8 cellular contexts compared by ENCODE assay signal in genomic region chr17:6269474-6269873, GRCh38.
A peak's percentile ranks its signal among the peaks of the same experiment; 100 is the strongest.
DNase-seq lines count a peak whose midpoint lies in the region; ATAC-seq and TF ChIP-seq lines count a peak whose summit lies in the region.

No MANE protein-coding gene starts in this region.

- no peaks in the 10 kb centered on the region for H3K36me3 ChIP-seq in HAP-1 (replicated peaks)
- H3K36me3 ChIP-seq in hepatocyte (replicated peaks; ENCODE audit: insufficient read depth, low read depth): no peaks in the 10 kb centered on the region
- H3K36me3 ChIP-seq in stomach: no peaks in the 10 kb centered on the region

- H3K4me1 Mint-ChIP-seq in WTC11: no peaks in the 10 kb centered on the region

- no peak overlapping the region for H2AFZ ChIP-seq in hepatocyte

- TF ChIP-seq POLR2A in stomach (IDR thresholded peaks at IDR 0.05): no peak

- peak; percentile 4 for DNase-seq in AG04450 (ENCODE audit: low read depth, low spot score)
- peak; percentile 4 to 71 for DNase-seq in HAP-1 (ENCODE audit: low spot score in 2 of 2)
- DNase-seq in WTC11 (ENCODE audit: low spot score): peak; percentile 74
- peak; percentile 82 for DNase-seq in hepatocyte (ENCODE audit: low spot score)
- DNase-seq in stomach: no peak
- DNase-seq in NCI-H748 (lab: John Stamatoyannopoulos, UW; ENCODE audit: unreplicated experiment): no peak
- no peak for DNase-seq in activated CD4-positive, CD25-positive, alpha-beta regulatory T cell treated with anti-CD3 and anti-CD28 coated beads, Interleukin-2, amount 50 U/mL, for 72 hours
- no peak for DNase-seq in DMS153 (lab: John Stamatoyannopoulos, UW)

- no peaks in the 10 kb centered on the region; the same call in 1 of the 2 replicates for H3K27me3 Mint-ChIP-seq in WTC11 (ENCODE audit: low read depth)

- TF ChIP-seq EP300 in stomach (IDR thresholded peaks at IDR 0.05): no peak

- 18% methylated on average over 4 of the region's 4 CpGs for WGBS in hepatocyte (ENCODE audit: low lambda C conversion rate, missing lambda C conversion rate)
- WGBS in stomach, 5 donors: 10 to 15% (median 13%) methylated on average over 4 of the region's 4 CpGs

- in situ Hi-C loops in HAP-1 (cut with MboI; ENCODE audit: low sequenced_read_pairs): no loop called here

- intact Hi-C loops in stomach (cut with DNase I; ENCODE audit: low total_unique reads): no loop called here

- H3K27ac ChIP-seq in AG04450 (ENCODE audit: low read depth, low read length): no peak overlapping the region
- H3K27ac ChIP-seq in hepatocyte: no peak overlapping the region
- H3K27ac ChIP-seq in stomach: no peak overlapping the region

- H3K36me3 Mint-ChIP-seq in WTC11: peaks cover 10% of the 10 kb centered on the region

- H3K79me2 ChIP-seq in hepatocyte: no peaks in the 10 kb centered on the region

- no peaks in the 10 kb centered on the region; the same call in 1 of the 2 replicates for H3K9me3 ChIP-seq in AG04450 (ENCODE audit: control insufficient read depth, insufficient read depth, low read length)
- H3K9me3 ChIP-seq in HAP-1: no peaks in the 10 kb centered on the region
- H3K9me3 ChIP-seq in hepatocyte (ENCODE audit: low read depth): no peaks in the 10 kb centered on the region
- H3K9me3 ChIP-seq in stomach: peaks cover 0 to 9% (median 4%) of the 10 kb centered on the region in 4 donors

- no peak overlapping the region for H3K4me2 ChIP-seq in hepatocyte

- H3K9me2 ChIP-seq in hepatocyte (replicated peaks; ENCODE audit: insufficient read depth): no peaks in the 10 kb centered on the region

- peak; percentile 47 for ATAC-seq in WTC11

- no peaks in the 10 kb centered on the region for H3K4me1 ChIP-seq in HAP-1
- no peaks in the 10 kb centered on the region for H3K4me1 ChIP-seq in hepatocyte (ENCODE audit: insufficient read depth)
- no peaks in the 10 kb centered on the region for H3K4me1 ChIP-seq in stomach

- H4K20me1 ChIP-seq in hepatocyte (ENCODE audit: insufficient read depth, poor library complexity, severe bottlenecking): no peaks in the 10 kb centered on the region

- TF ChIP-seq CTCF in AG04450 (IDR thresholded peaks at IDR 0.05; ENCODE audit: low read depth, low read length) (no peak), WTC11 (IDR thresholded peaks at IDR 0.05) (no peak), hepatocyte (IDR thresholded peaks at IDR 0.05; ENCODE audit: poor library complexity) (no peak), stomach (IDR thresholded peaks at IDR 0.05) (no peak)

- H3K27me3 ChIP-seq in AG04450 (ENCODE audit: control insufficient read depth, insufficient read depth, low read length) (no peaks in the 10 kb centered on the region), HAP-1 (ENCODE audit: low read depth) (no peaks in the 10 kb centered on the region), hepatocyte (no peaks in the 10 kb centered on the region), stomach (no peaks in the 10 kb centered on the region)

- peaks cover 28% of the 10 kb centered on the region for H3K9me3 Mint-ChIP-seq in WTC11

- no peak overlapping the region for H3K27ac Mint-ChIP-seq in WTC11

- no peak overlapping the region for H3K4me3 Mint-ChIP-seq in WTC11

- H3K4me3 ChIP-seq in AG04450 (ENCODE audit: low read depth, low read length): no peak overlapping the region
- H3K4me3 ChIP-seq in HAP-1: no peak overlapping the region
- no peak overlapping the region for H3K4me3 ChIP-seq in hepatocyte
- no peak overlapping the region for H3K4me3 ChIP-seq in stomach

- POLR2A ChIA-PET in AG04450 (lab: Yijun Ruan, JAX) (no interaction called here), WTC11 (lab: Charles Lee) (no interaction called here)

- CTCF ChIA-PET in AG04450 (lab: Charles Lee) (interaction anchor here (0.7 kb wide), 1 partner anchor 152 kb away, joined by 3 read pairs; no protein-coding TSS in a partner anchor), WTC11 (lab: Charles Lee) (interaction anchor here (1.0 kb wide), 3 partner anchors 11 to 476 kb away, joined by 5 to 7 read pairs (median 6); no protein-coding TSS in a partner anchor)

TF ChIP-seq in WTC11, 78 proteins besides CTCF, POLR2A, EP300 and RAD21 (continues in another document):
- TF ChIP-seq ARID4B (CRISPR knock-in tag; IDR thresholded peaks at IDR 0.05; ENCODE audit: borderline replicate concordance) (peak; percentile 65; the same call in 1 of the 2 replicates), MYBL2 (CRISPR knock-in tag; IDR thresholded peaks at IDR 0.05) (no peak), ETV6 (CRISPR knock-in tag; IDR thresholded peaks at IDR 0.05) (0 out of 2 replicates have a peak, but pooled peaks have one; percentile 46), HMGA2 (CRISPR knock-in tag; IDR thresholded peaks at IDR 0.05) (no peak), FOXP4 (CRISPR knock-in tag; IDR thresholded peaks at IDR 0.05) (peak; percentile 79), JUN (CRISPR knock-in tag; IDR thresholded peaks at IDR 0.05) (peak; percentile 47; the same call in 1 of the 2 replicates), ZNF121 (CRISPR knock-in tag; IDR thresholded peaks at IDR 0.05) (no peak), NFE2L1 (CRISPR knock-in tag; IDR thresholded peaks at IDR 0.05) (peak; percentile 82; the same call in 1 of the 2 replicates), ZNF232 (CRISPR knock-in tag; IDR thresholded peaks at IDR 0.05) (0 out of 2 replicates have a peak, but pooled peaks have one; percentile 25), PREB (CRISPR knock-in tag; IDR thresholded peaks at IDR 0.05; ENCODE audit: borderline replicate concordance) (0 out of 2 replicates have a peak, but pooled peaks have one; percentile 50), IRF1 (CRISPR knock-in tag; IDR thresholded peaks at IDR 0.05) (0 out of 2 replicates have a peak, but pooled peaks have one; percentile 50), ZBTB21 (CRISPR knock-in tag; IDR thresholded peaks at IDR 0.05; ENCODE audit: borderline replicate concordance) (peak; percentile 54; the same call in 1 of the 2 replicates), TEAD1 (CRISPR knock-in tag; IDR thresholded peaks at IDR 0.05) (peak; percentile 69; the same call in 1 of the 2 replicates)

Comparison
In these comparisons a context has a peak if more than half of its experiments do, and no peak if none do; other contexts are left out.
1. DNase-seq: peak in AG04450 (single experiment), HAP-1 (2 of 2), WTC11 (single experiment) and hepatocyte (single experiment); none in stomach (single experiment), NCI-H748 (single experiment), activated CD4-positive, CD25-positive, alpha-beta regulatory T cell treated with anti-CD3 and anti-CD28 coated beads, Interleukin-2, amount 50 U/mL, for 72 hours (single experiment) and DMS153 (single experiment).